ENCODE assay signal across 27 cellular contexts in the genomic region with DNA sequence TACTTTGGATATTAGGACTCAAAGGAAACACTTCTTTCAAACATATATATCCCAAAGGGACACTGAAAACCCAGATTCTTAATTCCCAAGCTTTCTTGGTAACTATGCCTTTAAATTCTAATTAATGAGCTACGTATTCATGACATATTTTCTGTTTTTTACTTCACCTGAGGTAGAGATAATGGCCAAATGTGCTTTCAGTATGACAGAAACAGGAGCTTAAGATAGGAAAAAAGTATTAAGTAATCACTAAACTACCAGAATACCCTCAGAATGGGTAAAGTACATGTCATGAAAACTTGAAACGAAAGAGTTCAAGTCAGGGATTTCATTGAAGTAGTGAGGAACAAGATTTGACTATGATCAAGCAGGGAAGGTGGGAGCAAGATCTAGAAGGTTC.
"Had no signal": no experiment of that assay in that cellular context is flagged by ENCODE, and none has a peak within 500 bp of the region (broad histone marks: within the 10 kb centered on the region; RNA-seq: fewer than 3 reads in every experiment).

No MANE protein-coding gene starts in this region.

- H3K36me3 ChIP-seq: neutrophil, pancreas, right lobe of liver, sigmoid colon, stomach, thoracic aorta, thyroid gland, tibial nerve, upper lobe of right lung, uterus had no signal

- H3K36me3 Mint-ChIP-seq: natural killer cell; stimulated activated effector memory CD8-positive, alpha-beta T cell treated with anti-CD3 and anti-CD28 coated beads, Interleukin-12 subunit alpha, Interleukin-12 subunit beta, amount 100 ng/mL, for 72 hours had no signal

- H3K4me3 ChIP-seq: pancreas, psoas muscle, right lobe of liver, sigmoid colon, stomach, thoracic aorta, thyroid gland, tibial nerve, upper lobe of right lung, uterus had no signal

- H3K4me3 Mint-ChIP-seq: naive thymus-derived CD4-positive, alpha-beta T cell; natural killer cell; nephron progenitor cell; neural crest cell; stimulated activated effector memory CD8-positive, alpha-beta T cell treated with anti-CD3 and anti-CD28 coated beads, Interleukin-12 subunit alpha, Interleukin-12 subunit beta, amount 100 ng/mL, for 72 hours; stimulated activated naive B cell treated with anti-CD40 and anti-IgM and Interleukin-4, amounts not matched to agents 10 μg/mL and 1 μg/mL and 100 μg/mL, for 72 hours; stimulated activated naive CD8-positive, alpha-beta T cell treated with anti-CD3 and anti-CD28 coated beads, Interleukin-15, Interleukin-2, amounts not matched to agents 100 ng/mL and 50 ng/mL, for 24 hours had no signal

- H3K4me1 ChIP-seq: pancreas, psoas muscle, right lobe of liver, sigmoid colon, stomach, thyroid gland, upper lobe of right lung, uterus had no signal

- H3K9me3 Mint-ChIP-seq: natural killer cell; stimulated activated effector memory CD8-positive, alpha-beta T cell treated with anti-CD3 and anti-CD28 coated beads, Interleukin-12 subunit alpha, Interleukin-12 subunit beta, amount 100 ng/mL, for 72 hours; stimulated activated naive CD8-positive, alpha-beta T cell treated with anti-CD3 and anti-CD28 coated beads, Interleukin-15, Interleukin-2, amounts not matched to agents 100 ng/mL and 50 ng/mL, for 24 hours had no signal

- H3K9me3 ChIP-seq: neutrophil, pancreas, psoas muscle, right lobe of liver, stomach, thoracic aorta, thyroid gland, tibial nerve, upper lobe of right lung, uterus had no signal

- DNase-seq: naive thymus-derived CD4-positive, alpha-beta T cell; natural killer cell; nephron progenitor cell; nucleus accumbens; pancreas; psoas muscle; right cardiac atrium; right lobe of liver; sigmoid colon; small intestine; stimulated activated CD4-positive, alpha-beta T cell treated with anti-CD3 and anti-CD28 coated beads, Interleukin-15, amount 100 ng/mL, for 24 hours; stimulated activated CD4-positive, alpha-beta T cell treated with anti-CD3 and anti-CD28 coated beads, Interleukin-2, amount 100 ng/mL, for 24 hours; stimulated activated CD4-positive, alpha-beta T cell treated with anti-CD3 and anti-CD28 coated beads, Interleukin-2, amount 100 ng/mL, for 48 hours; stimulated activated CD4-positive, alpha-beta T cell treated with anti-CD3 and anti-CD28 coated beads, Interleukin-4, amount 100 ng/mL, for 24 hours; stimulated activated naive B cell treated with anti-CD40 and anti-IgM and Interleukin-4, amounts not matched to agents 10 μg/mL and 1 μg/mL and 100 μg/mL, for 72 hours; stimulated activated naive CD4-positive, alpha-beta T cell treated with Interleukin-2 at 50 U/mL for 16 hours; stomach; thyroid gland; upper lobe of right lung; uterus had no signal

- ATAC-seq: naive thymus-derived CD4-positive, alpha-beta T cell; natural killer cell; psoas muscle; right cardiac atrium; right lobe of liver; stimulated activated effector memory CD8-positive, alpha-beta T cell treated with anti-CD3 and anti-CD28 coated beads, Interleukin-12 subunit alpha, Interleukin-12 subunit beta, amount 100 ng/mL, for 72 hours; stimulated activated naive B cell treated with anti-CD40 and anti-IgM and Interleukin-4, amounts not matched to agents 10 μg/mL and 1 μg/mL and 100 μg/mL, for 72 hours; upper lobe of right lung had no signal

- H3K27ac Mint-ChIP-seq: naive thymus-derived CD4-positive, alpha-beta T cell; natural killer cell; nephron progenitor cell; stimulated activated effector memory CD8-positive, alpha-beta T cell treated with anti-CD3 and anti-CD28 coated beads, Interleukin-12 subunit alpha, Interleukin-12 subunit beta, amount 100 ng/mL, for 72 hours; stimulated activated naive B cell treated with anti-CD40 and anti-IgM and Interleukin-4, amounts not matched to agents 10 μg/mL and 1 μg/mL and 100 μg/mL, for 72 hours; stimulated activated naive CD8-positive, alpha-beta T cell treated with anti-CD3 and anti-CD28 coated beads, Interleukin-15, Interleukin-2, amounts not matched to agents 100 ng/mL and 50 ng/mL, for 24 hours; type B pancreatic cell had no signal

- H3K27me3 ChIP-seq: neutrophil, pancreas, right lobe of liver, sigmoid colon, stomach, thyroid gland, tibial nerve, upper lobe of right lung, uterus had no signal

- H3K27ac ChIP-seq: neutrophil, psoas muscle, right lobe of liver, sigmoid colon, stomach, thoracic aorta, thyroid gland, tibial nerve, upper lobe of right lung, uterus had no signal
